ENCODE assay signal across 8 cellular contexts in genomic region chr12:49706351-49707126, GRCh38. TPM values are rescaled to one million over a fixed set of nuclear protein-coding genes. Genes with fewer than 3 reads are reported as not detected.
DNase-seq lines count a peak whose midpoint lies in the region; ATAC-seq and TF ChIP-seq lines count a peak whose summit lies in the region.

No MANE protein-coding gene starts in this region.

- H3K9me3 ChIP-seq in Peyer's patch = no peaks in the 10 kb centered on the region

- DNase-seq in DMS53 (lab: John Stamatoyannopoulos, UW) (peak; percentile 65), DMS53 treated with DMSO at 0.1 percent for 48 hours (lab: John Stamatoyannopoulos, UW; ENCODE audit: unreplicated experiment) (no peak), Peyer's patch (peak in 2 of 3 donors; percentile 38 to 57), astrocyte of the hippocampus (ENCODE audit: low read depth, low spot score) (peak; percentile 73), sciatic nerve (ENCODE audit: low spot score) (peak; percentile 72), NCI-H2196 (lab: John Stamatoyannopoulos, UW; ENCODE audit: unreplicated experiment) (no peak)

- peaks cover 0 to 18% (median 8%) of the 10 kb centered on the region in 4 donors for H3K4me1 ChIP-seq in Peyer's patch

- TF ChIP-seq POLR2A in Peyer's patch (IDR thresholded peaks at IDR 0.05) = no peak

- H3K27me3 ChIP-seq in Peyer's patch = no peaks in the 10 kb centered on the region

- peak; percentile 16 for ATAC-seq in HG02852 (IDR thresholded peaks at IDR 0.05; ENCODE audit: unreplicated experiment)
- ATAC-seq in sciatic nerve = peak; percentile 31

- intact Hi-C loops in sciatic nerve (cut with DNase I) = no loop called here

- H3K36me3 ChIP-seq in Peyer's patch = no peaks in the 10 kb centered on the region

- H3K27ac ChIP-seq in Peyer's patch = peak overlapping the region; percentile 88 to 98 (median 90)

- TF ChIP-seq CTCF in Peyer's patch (IDR thresholded peaks at IDR 0.05) = no peak

- H3K4me3 ChIP-seq in Peyer's patch (peak overlapping the region; percentile 73 to 99 (median 90)), iPS-11a (ENCODE audit: low read depth, low read length) (peak overlapping the region; percentile 72)

RNA-seq across cellular contexts. Expression of gene FMNL3, which starts 0.7 kb away (rescaled TPM):
- total RNA-seq in Peyer's patch (10 to 100 TPM in 2 of 4 donors, 1 to 10 TPM in 2; 2.1 to 40.4 (median 8.2) TPM), sciatic nerve (64.8 TPM)

RNA-seq across cellular contexts. Expression of gene TMBIM6, which starts 34.8 kb away (rescaled TPM):
- total RNA-seq in Peyer's patch (1,000 to 10,000 TPM in 1 of 4 donors, 100 to 1,000 TPM in 3; 104 to 1,479 (median 689) TPM), sciatic nerve (396 TPM)

Comparison
In these comparisons a context has a peak if more than half of its experiments do, and no peak if none do; other contexts are left out.
1. DNase-seq: peak in DMS53 (single experiment), Peyer's patch (2 of 3), astrocyte of the hippocampus (single experiment) and sciatic nerve (single experiment); none in DMS53 treated with DMSO at 0.1 percent for 48 hours (single experiment) and NCI-H2196 (single experiment).